Comparison of ENCODE assay signal across 8 cellular contexts in the genomic region with DNA sequence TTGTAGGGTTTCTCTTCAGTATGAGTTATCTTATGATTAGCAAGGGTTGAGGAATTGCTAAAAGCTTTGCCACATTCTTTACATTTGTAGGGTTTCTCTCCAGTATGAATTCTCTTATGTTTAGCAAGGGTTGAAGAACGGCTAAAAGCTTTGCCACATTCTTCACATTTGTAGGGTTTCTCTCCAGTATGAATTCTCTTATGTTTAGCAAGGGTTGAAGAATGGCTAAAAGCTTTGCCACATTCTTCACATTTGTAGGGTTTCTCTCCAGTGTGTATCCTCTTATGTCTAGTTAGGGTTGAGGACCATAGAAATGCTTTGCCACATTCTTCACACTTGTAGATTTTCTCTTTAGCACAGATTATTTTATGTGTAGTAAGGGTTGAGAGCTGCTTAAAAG. TPM values are rescaled to one million over a fixed set of nuclear protein-coding genes. Genes with fewer than 3 reads are reported as not detected.
A peak's percentile ranks its signal among the peaks of the same experiment; 100 is the strongest.
DNase-seq lines count a peak whose midpoint lies in the region; ATAC-seq, FAIRE-seq and TF ChIP-seq lines count a peak whose summit lies in the region.
"Not testable (repeated sequence)": the region's sequence is repeated elsewhere in the genome, so short reads cannot be mapped to it uniquely, and the experiment has no call there.

No MANE protein-coding gene starts in this region.

- not testable (repeated sequence) for H3K4me3 Mint-ChIP-seq in astrocyte (ENCODE audit: unreplicated experiment); neural progenitor cell
- H3K4me3 Mint-ChIP-seq in endothelial cell (ENCODE audit: unreplicated experiment): peak overlapping the region; percentile 71

- not testable (repeated sequence) for TF ChIP-seq CTCF in HEK293 (tag by site-specific recombination; IDR thresholded peaks at IDR 0.05); PC-9 (conservative IDR thresholded peaks at IDR 0.05); astrocyte (IDR thresholded peaks at IDR 0.05; ENCODE audit: insufficient read depth, low read depth, low read length); endothelial cell (IDR thresholded peaks at IDR 0.05; ENCODE audit: unreplicated experiment); HepG2 (CRISPR knock-in tag; IDR thresholded peaks at IDR 0.05); neural progenitor cell (IDR thresholded peaks at IDR 0.05); thoracic aorta (IDR thresholded peaks at IDR 0.05)

- not testable (repeated sequence) for H2AFZ ChIP-seq in PC-9; astrocyte (ENCODE audit: low read depth, low read length); HepG2 (ENCODE audit: low read length); neural progenitor cell (replicated peaks)

- H3K4me2 ChIP-seq in BLaER1 treated with 17β-estradiol and CSF1 and Interleukin-3, amounts not matched to agents 10 nM and 100 nM; PC-9; astrocyte (ENCODE audit: low read length); HepG2 (ENCODE audit: low read depth, low read length); neural progenitor cell: not testable (repeated sequence)

- POLR2A ChIA-PET in HEK293 (lab: Yijun Ruan, JAX); PC-9 (lab: Charles Lee; ENCODE audit: unreplicated experiment); HepG2 (lab: Yijun Ruan, JAX): not testable (repeated sequence)

- 95% methylated on average over 1 of the region's 1 CpG for WGBS in HepG2 (ENCODE audit: low lambda C conversion rate)

- H3K4me1 Mint-ChIP-seq in astrocyte (ENCODE audit: low read depth, unreplicated experiment); endothelial cell (ENCODE audit: unreplicated experiment); neural progenitor cell: not testable (repeated sequence)

- H3K4me3 ChIP-seq in BLaER1 treated with 17β-estradiol and CSF1 and Interleukin-3, amounts not matched to agents 10 nM and 100 nM: peak overlapping the region in 8 of 10 experiments; percentile 22 to 52 (median 34); a peak in 6 of 20 replicates
- H3K4me3 ChIP-seq in HEK293 (ENCODE audit: low read depth, low read length); astrocyte (ENCODE audit: insufficient read depth, low read depth, low read length); HepG2 (replicated peaks in 1 of 3; ENCODE audit: insufficient read depth in 1 of 3, low read depth in 2 of 3, low read length in 3 of 3): not testable (repeated sequence)
- H3K4me3 ChIP-seq in PC-9 (peak overlapping the region; percentile 24; the same call in 1 of the 2 replicates), neural progenitor cell (peak overlapping the region; percentile 21), thoracic aorta (peak overlapping the region; percentile 18)

- not testable (repeated sequence) for TF ChIP-seq POLR2A in HepG2 (IDR thresholded peaks at IDR 0.05; ENCODE audit: insufficient read depth in 1 of 2, low read depth in 2 of 2, low read length in 2 of 2)

- peak; percentile 59 for FAIRE-seq in astrocyte (lab: Jason Lieb, UNC)
- not testable (repeated sequence) for FAIRE-seq in HepG2 (lab: Jason Lieb, UNC)

- not testable (repeated sequence) for BruUV-seq in PC-9 (replicated peaks; lab: Mats Ljungman, UMichigan); HepG2 (replicated peaks; lab: Mats Ljungman, UMichigan)

- H3K79me2 ChIP-seq in PC-9 (ENCODE audit: low read depth); astrocyte (ENCODE audit: insufficient read depth, low read length); HepG2 (ENCODE audit: insufficient read depth, low read length): not testable (repeated sequence)
- peaks cover 11% of the 10 kb centered on the region for H3K79me2 ChIP-seq in neural progenitor cell (ENCODE audit: low read depth)

- H3K9me3 Mint-ChIP-seq in astrocyte (ENCODE audit: unreplicated experiment): peaks cover 81% of the 10 kb centered on the region
- H3K9me3 Mint-ChIP-seq in endothelial cell (ENCODE audit: unreplicated experiment): peaks cover 50% of the 10 kb centered on the region
- H3K9me3 Mint-ChIP-seq in neural progenitor cell: peaks cover 80% of the 10 kb centered on the region

- not testable (repeated sequence) for TF ChIP-seq RAD21 in HepG2 (CRISPR knock-in tag; IDR thresholded peaks at IDR 0.05)

- intact Hi-C loops in PC-9 (cut with micrococcal nuclease; ENCODE audit: unreplicated experiment); HepG2 (cut with micrococcal nuclease; ENCODE audit: unreplicated experiment): not testable (repeated sequence)

- DNase-seq in PC-9; astrocyte (ENCODE audit: low read depth); endothelial cell (ENCODE audit: low spot score); HepG2 (ENCODE audit: low spot score); neural progenitor cell (ENCODE audit: low spot score); thoracic aorta (ENCODE audit: low spot score): not testable (repeated sequence)

- H3F3A ChIP-seq in PC-9 (ENCODE audit: insufficient read depth, low read depth) (peaks cover 55% of the 10 kb centered on the region), neural progenitor cell (ENCODE audit: low read depth) (peaks cover 10% of the 10 kb centered on the region)

- not testable (repeated sequence) for H3K9me2 ChIP-seq in PC-9 (ENCODE audit: insufficient read depth)

- not testable (repeated sequence) for H3K4me1 ChIP-seq in BLaER1 treated with 17β-estradiol and CSF1 and Interleukin-3, amounts not matched to agents 10 nM and 100 nM; HEK293 (ENCODE audit: control insufficient read depth, insufficient read depth, low read length); PC-9 (replicated peaks; ENCODE audit: insufficient read depth); astrocyte (ENCODE audit: insufficient read depth, low read length); HepG2 (ENCODE audit: insufficient read depth, low read length); neural progenitor cell; thoracic aorta (ENCODE audit: control insufficient read depth in 1 of 2, low read depth in 2 of 2)

- H4K20me1 ChIP-seq in BLaER1 treated with 17β-estradiol and CSF1 and Interleukin-3, amounts not matched to agents 10 nM and 100 nM; PC-9 (ENCODE audit: insufficient read depth); astrocyte (ENCODE audit: insufficient read depth, low read length); HepG2 (ENCODE audit: insufficient read depth, low read length); neural progenitor cell (ENCODE audit: low read depth): not testable (repeated sequence)

- TF ChIP-seq EP300 in HepG2 (IDR thresholded peaks at IDR 0.05; ENCODE audit: low read depth in 2 of 2, low read length in 2 of 2); HepG2 (CRISPR knock-in tag; IDR thresholded peaks at IDR 0.05; ENCODE audit: borderline replicate concordance): not testable (repeated sequence)

- in situ Hi-C loops in HepG2 (cut with HindIII; ENCODE audit: extremely low pct_ligation_motif_present, low pct_unique_long_range_greater_than_20kb): not testable (repeated sequence)

- peaks cover 84 to 99% (median 94%) of the 10 kb centered on the region in 11 experiments for H3K36me3 ChIP-seq in BLaER1 treated with 17β-estradiol and CSF1 and Interleukin-3, amounts not matched to agents 10 nM and 100 nM
- H3K36me3 ChIP-seq in HEK293 (ENCODE audit: control insufficient read depth in 2 of 2, insufficient read depth in 1 of 2, low read length in 2 of 2): peaks cover 0 to 25% of the 10 kb centered on the region in 2 experiments; a peak in 1 of 3 replicates
- H3K36me3 ChIP-seq in PC-9 (ENCODE audit: low read depth): peaks cover 65% of the 10 kb centered on the region
- H3K36me3 ChIP-seq in astrocyte (ENCODE audit: insufficient read depth, low read length): not testable (repeated sequence)
- H3K36me3 ChIP-seq in HepG2 (replicated peaks in 1 of 2; ENCODE audit: control insufficient read depth in 1 of 2, insufficient read depth in 2 of 2, low read length in 2 of 2): peaks cover 0 to 18% of the 10 kb centered on the region in 2 experiments; a peak in 3 of 5 replicates
- H3K36me3 ChIP-seq in neural progenitor cell: peaks cover 66% of the 10 kb centered on the region
- H3K36me3 ChIP-seq in thoracic aorta: peaks cover 34% of the 10 kb centered on the region

- not testable (repeated sequence) for H3K27ac ChIP-seq in BLaER1 treated with 17β-estradiol and CSF1 and Interleukin-3, amounts not matched to agents 10 nM and 100 nM; HEK293 (ENCODE audit: extremely low read depth, low read depth, low read length); PC-9; astrocyte (ENCODE audit: low read depth, low read length); HepG2 (ENCODE audit: extremely low read length, insufficient read depth, low read length); neural progenitor cell; thoracic aorta

- not testable (repeated sequence) for H3K27ac Mint-ChIP-seq in astrocyte (ENCODE audit: unreplicated experiment); endothelial cell (ENCODE audit: unreplicated experiment); neural progenitor cell

- CTCF ChIA-PET in HEK293 (lab: Yijun Ruan, JAX); PC-9 (lab: Charles Lee); HepG2 (lab: Yijun Ruan, JAX; ENCODE audit: low intra/inter-chr PET ratio, low total read pairs): not testable (repeated sequence)

- H3K36me3 Mint-ChIP-seq in astrocyte (ENCODE audit: low read depth, unreplicated experiment) (peaks cover 78% of the 10 kb centered on the region), endothelial cell (ENCODE audit: low read depth, unreplicated experiment) (peaks cover 76% of the 10 kb centered on the region), neural progenitor cell (peaks cover 71% of the 10 kb centered on the region)

- peaks cover 98 to 100% (median 100%) of the 10 kb centered on the region in 11 experiments for H3K9me3 ChIP-seq in BLaER1 treated with 17β-estradiol and CSF1 and Interleukin-3, amounts not matched to agents 10 nM and 100 nM (replicated peaks in 1 of 11)
- not testable (repeated sequence) for H3K9me3 ChIP-seq in HEK293 (ENCODE audit: control insufficient read depth, insufficient read depth, low read depth, low read length)
- peaks cover 85% of the 10 kb centered on the region for H3K9me3 ChIP-seq in PC-9 (ENCODE audit: insufficient read depth, low read depth)
- peaks cover 48% of the 10 kb centered on the region for H3K9me3 ChIP-seq in astrocyte (ENCODE audit: insufficient read depth, low read depth, low read length)
- peaks cover 84% of the 10 kb centered on the region for H3K9me3 ChIP-seq in HepG2 (ENCODE audit: low read length)
- H3K9me3 ChIP-seq in neural progenitor cell (ENCODE audit: low read depth): peaks cover 88% of the 10 kb centered on the region
- H3K9me3 ChIP-seq in thoracic aorta: peaks cover 94% of the 10 kb centered on the region

- not testable (repeated sequence) for ATAC-seq in HepG2; thoracic aorta (ENCODE audit: insufficient number of reproducible peaks, low FRiP score, low read depth)

- not testable (repeated sequence) for H3K27me3 Mint-ChIP-seq in astrocyte (ENCODE audit: low read depth, unreplicated experiment); endothelial cell (ENCODE audit: unreplicated experiment); neural progenitor cell (ENCODE audit: insufficient read depth, low read depth)

- not testable (repeated sequence) for H3K27me3 ChIP-seq in BLaER1 treated with 17β-estradiol and CSF1 and Interleukin-3, amounts not matched to agents 10 nM and 100 nM; PC-9 (ENCODE audit: insufficient read depth, low read depth); astrocyte (ENCODE audit: insufficient read depth, low read length); HepG2 (ENCODE audit: control insufficient read depth in 1 of 2, insufficient read depth in 2 of 2, low read length in 2 of 2); neural progenitor cell; thoracic aorta (replicated peaks; ENCODE audit: insufficient read depth)

- not testable (repeated sequence) for H3K9ac ChIP-seq in BLaER1 treated with 17β-estradiol and CSF1 and Interleukin-3, amounts not matched to agents 10 nM and 100 nM; astrocyte (ENCODE audit: low read length); HepG2 (ENCODE audit: insufficient read depth, low read depth, low read length); neural progenitor cell

RNA-seq across cellular contexts. Expression of gene ZNF91, which starts 33.4 kb away (rescaled TPM):
- total RNA-seq in PC-9 (2021): 37.4 and 44.9 TPM in 2 replicates
- total RNA-seq in astrocyte: 44.8 and 52.4 TPM in 2 replicates
- 51.4 TPM for total RNA-seq in endothelial cell (ENCODE audit: unreplicated experiment)
- 21.5 and 30.7 TPM in 2 replicates for total RNA-seq in HepG2 (2016; rRNA removed; fragmentation: Illumina TruSeq; extraction: Trizol)
- 7.1 and 8.4 TPM in 2 replicates for total RNA-seq in HepG2 (2016; cell fraction: cytosol; rRNA removed; fragmentation: Illumina TruSeq; extraction: Trizol; ENCODE audit: low read depth)
- total RNA-seq in HepG2 (2016; cell fraction: insoluble cytoplasmic fraction; rRNA removed; fragmentation: Illumina TruSeq; extraction: Trizol): 19.7 and 29.0 TPM in 2 replicates
- total RNA-seq in HepG2 (2016; cell fraction: membrane; rRNA removed; fragmentation: Illumina TruSeq; extraction: Trizol): 14.1 and 19.3 TPM in 2 replicates
- total RNA-seq in HepG2 (2016; cell fraction: nucleus; rRNA removed; fragmentation: Illumina TruSeq; extraction: Trizol): 32.7 and 36.3 TPM in 2 replicates
- polyA plus RNA-seq in HepG2 (2011; rRNA removed): 19.4 and 19.6 TPM in 2 replicates
- 16.0 and 22.2 TPM in 2 replicates for polyA plus RNA-seq in HepG2 (2011; cell fraction: cytosol; rRNA removed)
- 27.4 and 37.5 TPM in 2 replicates for polyA plus RNA-seq in HepG2 (2011; cell fraction: nucleus; rRNA removed)
- 14.0 and 14.4 TPM in 2 replicates for polyA plus RNA-seq in HepG2 (2012)
- polyA plus RNA-seq in HepG2 (2016; cell fraction: cytosol; fragmentation: Illumina TruSeq; extraction: Trizol; ENCODE audit: low read depth): 1.1 and 1.4 TPM in 2 replicates
- 13.1 and 14.1 TPM in 2 replicates for polyA plus RNA-seq in HepG2 (2016; cell fraction: insoluble cytoplasmic fraction; fragmentation: Illumina TruSeq; extraction: Trizol; ENCODE audit: low read depth)
- 2.0 and 3.9 TPM in 2 replicates for polyA plus RNA-seq in HepG2 (2016; cell fraction: membrane; fragmentation: Illumina TruSeq; extraction: Trizol; ENCODE audit: low read depth)
- polyA plus RNA-seq in HepG2 (2016; cell fraction: nucleus; fragmentation: Illumina TruSeq; extraction: Trizol; ENCODE audit: insufficient read depth, low read depth): 18.2 and 18.6 TPM in 2 replicates
- polyA minus RNA-seq in HepG2 (2011; rRNA and poly(A)+ RNA removed; ENCODE audit: low replicate concordance): 20.0 and 43.5 TPM in 2 replicates
- polyA minus RNA-seq in HepG2 (2011; cell fraction: cytosol; rRNA and poly(A)+ RNA removed): 23.2 and 40.4 TPM in 2 replicates
- 84.8 and 108 TPM in 2 replicates for polyA minus RNA-seq in HepG2 (2011; cell fraction: nucleus; rRNA and poly(A)+ RNA removed)
- total RNA-seq in neural progenitor cell (ENCODE audit: low replicate concordance): 69.7 and 105 TPM in 2 replicates
- total RNA-seq in thoracic aorta: 10 to 100 TPM; 55.5 to 63.0 TPM
